In the genomic region with DNA sequence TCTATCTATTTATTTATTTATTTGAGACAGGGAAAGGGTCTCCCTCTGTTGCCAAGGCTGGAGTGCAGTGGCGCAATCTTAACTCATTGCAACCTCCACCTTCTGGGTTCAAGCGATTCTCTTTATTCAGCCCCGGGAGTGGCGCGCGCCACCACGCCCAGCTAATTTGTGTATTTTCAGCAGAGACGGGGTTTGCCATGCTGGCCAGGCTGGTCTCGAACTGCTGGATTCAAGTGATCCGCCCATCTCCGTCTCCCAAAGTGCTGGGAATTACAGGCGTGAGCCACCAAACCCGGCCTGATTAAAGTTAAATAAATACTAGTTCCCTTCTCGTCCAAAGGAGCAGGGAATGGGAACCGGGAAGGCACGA, we compare ENCODE assay signal across 8 cellular contexts. TPM values are rescaled to one million over a fixed set of nuclear protein-coding genes. Genes with fewer than 3 reads are reported as not detected.
DNase-seq lines count a peak whose midpoint lies in the region; ATAC-seq lines count a peak whose summit lies in the region.

No MANE protein-coding gene starts in this region.

- H3K79me2 ChIP-seq in ACC112 (ENCODE audit: control insufficient read depth, insufficient read depth, low read length, unreplicated experiment), result peaks cover 10% of the 10 kb centered on the region

- no peaks in the 10 kb centered on the region for H3K27me3 ChIP-seq in ACC112 (ENCODE audit: insufficient read depth, low read length)
- no peaks in the 10 kb centered on the region for H3K27me3 ChIP-seq in muscle layer of colon (ENCODE audit: control insufficient read depth in 1 of 2, insufficient read depth in 2 of 2, low read length in 2 of 2)

- H2AFZ ChIP-seq in ACC112 (ENCODE audit: low read length, unreplicated experiment), result peak overlapping the region; percentile 87

- peak overlapping the region; percentile 37 for H3K27ac ChIP-seq in ACC112 (ENCODE audit: low read depth, low read length)
- H3K27ac ChIP-seq in muscle layer of colon (ENCODE audit: low read depth, low read length), result peak overlapping the region; percentile 10

- no peaks in the 10 kb centered on the region for H3K27me3 Mint-ChIP-seq in central memory CD8-positive, alpha-beta T cell

- H3K36me3 Mint-ChIP-seq in central memory CD8-positive, alpha-beta T cell (ENCODE audit: insufficient read depth), result peaks cover 34% of the 10 kb centered on the region

- H3K4me1 ChIP-seq in ACC112 (ENCODE audit: control insufficient read depth, insufficient read depth, low read length, unreplicated experiment) (peaks cover 9% of the 10 kb centered on the region), muscle layer of colon (ENCODE audit: insufficient read depth, low read length) (peaks cover 14% of the 10 kb centered on the region)

- H3K4me3 ChIP-seq in ACC112 (ENCODE audit: low read depth, low read length), result peak overlapping the region; percentile 83
- peak overlapping the region; percentile 72 for H3K4me3 ChIP-seq in Jurkat, Clone E6-1 (ENCODE audit: low read length)
- H3K4me3 ChIP-seq in muscle layer of colon (ENCODE audit: low read depth in 1 of 2, low read length in 2 of 2), result peak overlapping the region in 1 of 2 donors; percentile 51

- no peaks in the 10 kb centered on the region for H3K9me3 ChIP-seq in muscle layer of colon (ENCODE audit: low read length)

- peak overlapping the region; percentile 94 for H3K27ac Mint-ChIP-seq in central memory CD8-positive, alpha-beta T cell (ENCODE audit: low read depth)

- in situ Hi-C loops in G401 (cut with HindIII; ENCODE audit: low sequenced_read_pairs), result no loop called here

- H3K9me3 Mint-ChIP-seq in central memory CD8-positive, alpha-beta T cell, result no peaks in the 10 kb centered on the region

- H3K36me3 ChIP-seq in ACC112 (ENCODE audit: insufficient read depth, low read length) (no peaks in the 10 kb centered on the region), muscle layer of colon (ENCODE audit: insufficient read depth, low read length) (no peaks in the 10 kb centered on the region)

- ATAC-seq in central memory CD8-positive, alpha-beta T cell (replicated peaks; ENCODE audit: extremely low read depth, poor library complexity, severe bottlenecking), result no peak
- no peak for ATAC-seq in HG03095 (IDR thresholded peaks at IDR 0.05; ENCODE audit: unreplicated experiment)
- ATAC-seq in GM18517 (IDR thresholded peaks at IDR 0.05; ENCODE audit: unreplicated experiment), result no peak

- DNase-seq in Jurkat, Clone E6-1 (ENCODE audit: low read depth, low spot score), result no peak
- no peak for DNase-seq in central memory CD8-positive, alpha-beta T cell (ENCODE audit: low spot score in 2 of 2)
- DNase-seq in G401 (ENCODE audit: low spot score) (no peak), NCI-H1092 (lab: John Stamatoyannopoulos, UW) (no peak)

- peak overlapping the region; percentile 92 for H3K4me3 Mint-ChIP-seq in central memory CD8-positive, alpha-beta T cell

- no peak overlapping the region for H3K9ac ChIP-seq in muscle layer of colon (ENCODE audit: low read length)

- peaks cover 52% of the 10 kb centered on the region for H3K4me1 Mint-ChIP-seq in central memory CD8-positive, alpha-beta T cell

RNA-seq across cellular contexts. Expression of gene CTDSP1, which starts 4.2 kb away (rescaled TPM):
- 86.8 TPM for polyA plus RNA-seq in Jurkat, Clone E6-1 (2012; ENCODE audit: insufficient read depth, insufficient read length)
- total RNA-seq in G401 (2014; rRNA removed; shearing (Covaris generic)), result 68.2 and 86.5 TPM in 2 replicates

RNA-seq across cellular contexts. Expression of gene SLC11A1, which starts 13.4 kb away (rescaled TPM):
- polyA plus RNA-seq in Jurkat, Clone E6-1 (2012; ENCODE audit: insufficient read depth, insufficient read length), result 0.52 TPM
- 0.12 and 0.27 TPM in 2 replicates for total RNA-seq in G401 (2014; rRNA removed; shearing (Covaris generic))

RNA-seq across cellular contexts. Expression of gene VIL1, which starts 23.5 kb away (rescaled TPM):
- not detected for polyA plus RNA-seq in Jurkat, Clone E6-1 (2012; ENCODE audit: insufficient read depth, insufficient read length)
- not detected in 2 replicates for total RNA-seq in G401 (2014; rRNA removed; shearing (Covaris generic))

RNA-seq across cellular contexts. Expression of gene CATIP, which starts 38.8 kb away (rescaled TPM):
- not detected for polyA plus RNA-seq in Jurkat, Clone E6-1 (2012; ENCODE audit: insufficient read depth, insufficient read length)
- 0.25 and 2.7 TPM in 2 replicates for total RNA-seq in G401 (2014; rRNA removed; shearing (Covaris generic))
